ENCODE assay signal across 32 cellular contexts in the genomic region with DNA sequence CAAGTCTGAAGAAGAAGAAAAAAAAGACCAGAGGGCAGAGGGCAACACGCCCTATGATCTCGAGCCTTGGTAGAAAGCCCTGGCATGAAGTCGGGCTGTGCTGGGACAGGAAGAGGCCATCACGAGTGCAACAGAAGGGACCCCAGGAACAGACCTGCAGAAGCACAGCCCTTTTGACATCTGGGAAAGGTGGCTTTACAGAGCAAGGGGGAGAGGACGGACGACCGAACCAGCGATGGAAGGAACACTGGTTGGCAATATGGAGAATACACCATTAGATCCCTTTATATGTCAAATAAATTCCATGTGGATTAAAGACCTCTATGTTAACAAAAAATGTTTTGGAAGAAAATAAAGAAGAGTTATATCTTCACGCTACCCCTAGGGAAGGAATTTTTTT. TPM values are rescaled to one million over a fixed set of nuclear protein-coding genes. Genes with fewer than 3 reads are reported as not detected.
"Had no signal": no experiment of that assay in that cellular context is flagged by ENCODE, and none has a peak within 500 bp of the region (broad histone marks: within the 10 kb centered on the region; RNA-seq: fewer than 3 reads in every experiment).

No MANE protein-coding gene starts in this region.

- H3K4me1 Mint-ChIP-seq: activated CD4-positive, alpha-beta memory T cell treated with anti-CD3 and anti-CD28 coated beads, Interleukin-2, amount 10 ng/mL, durations not matched to agents 7 days and 5 days; activated naive CD8-positive, alpha-beta T cell treated with anti-CD3 and anti-CD28 coated beads, Interleukin-2, amount 50 U/mL, for 24 hours had no signal

- H3K9me3 Mint-ChIP-seq: activated naive CD8-positive, alpha-beta T cell treated with anti-CD3 and anti-CD28 coated beads, Interleukin-2, amount 50 U/mL, for 24 hours; activated T-cell treated with anti-CD3 and anti-CD28 coated beads, Interleukin-2, amount 50 U/mL, for 24 hours had no signal

- ATAC-seq: activated CD4-positive, CD25-positive, alpha-beta regulatory T cell treated with anti-CD3 and anti-CD28 coated beads, Interleukin-2, amount 50 U/mL, for 24 hours; activated naive CD8-positive, alpha-beta T cell treated with anti-CD3 and anti-CD28 coated beads, Interleukin-2, amount 50 U/mL, for 24 hours had no signal

- DNase-seq: activated CD4-positive, alpha-beta memory T cell treated with anti-CD3 and anti-CD28 coated beads, Interleukin-2, amount 10 ng/mL, durations not matched to agents 7 days and 5 days; activated CD4-positive, alpha-beta T cell treated with anti-CD3 and anti-CD28 coated beads for 4 hours; activated CD4-positive, alpha-beta T cell treated with anti-CD3 and anti-CD28 coated beads, Interleukin-2, amount 50 U/mL, for 1 hour; activated CD8-positive, alpha-beta memory T cell treated with anti-CD3 and anti-CD28 coated beads for 24 hours; activated gamma-delta T cell; activated naive CD4-positive, alpha-beta T cell treated with anti-CD3 and anti-CD28 coated beads for 36 hours; activated naive CD8-positive, alpha-beta T cell treated with anti-CD3 and anti-CD28 coated beads, Interleukin-2, amount 50 U/mL, for 24 hours; activated T-cell treated with anti-CD3 and anti-CD28 coated beads, Interleukin-2, amount 50 U/mL, for 24 hours; anterior cingulate cortex; caudate nucleus; Kasumi-1; KG1; MG63; NCI-H1048; NCI-H1105 treated with DMSO at 0.1 percent for 48 hours; NCI-H1436 treated with DMSO at 0.1 percent for 48 hours; NCI-H1694 treated with DMSO at 0.1 percent for 48 hours; NCI-H2029; NCI-H510A; NCI-H526; NCI-H748 treated with DMSO at 0.1 percent for 48 hours; Right ventricle myocardium superior; SW 1271; T-helper 1 cell; T-helper 2 cell; T-helper 9 cell had no signal

- H3K4me3 ChIP-seq: MG63 had no signal

- H3K36me3 ChIP-seq: MG63 had no signal

- H3K4me3 Mint-ChIP-seq: activated CD4-positive, alpha-beta memory T cell treated with anti-CD3 and anti-CD28 coated beads, Interleukin-2, amount 10 ng/mL, durations not matched to agents 7 days and 5 days; activated naive CD4-positive, alpha-beta T cell treated with anti-CD3 and anti-CD28 coated beads for 36 hours; activated naive CD8-positive, alpha-beta T cell; activated naive CD8-positive, alpha-beta T cell treated with anti-CD3 and anti-CD28 coated beads, Interleukin-2, amount 50 U/mL, for 24 hours; activated T-cell treated with anti-CD3 and anti-CD28 coated beads, Interleukin-2, amount 50 U/mL, for 24 hours; brain had no signal

- H3K27ac Mint-ChIP-seq: activated CD4-positive, alpha-beta memory T cell treated with anti-CD3 and anti-CD28 coated beads, Interleukin-2, amount 10 ng/mL, durations not matched to agents 7 days and 5 days; activated naive CD4-positive, alpha-beta T cell treated with anti-CD3 and anti-CD28 coated beads for 36 hours; activated naive CD8-positive, alpha-beta T cell; activated naive CD8-positive, alpha-beta T cell treated with anti-CD3 and anti-CD28 coated beads, Interleukin-2, amount 50 U/mL, for 24 hours; activated T-cell treated with anti-CD3 and anti-CD28 coated beads, Interleukin-2, amount 50 U/mL, for 24 hours; activated T-helper 2 cell treated with anti-CD3 and anti-CD28 coated beads, Interferon-gamma antibody, Interleukin-2, Interleukin-4, amounts not matched to agents 10 μg/mL and 5 μg/mL and 100 μg/mL, durations not matched to agents 14 hours and 24 hours and 36 hours; brain had no signal

- H3K9me3 ChIP-seq: MG63 had no signal

RNA-seq across cellular contexts. Expression of gene KIF1A, which starts 10.7 kb away (rescaled TPM):
- total RNA-seq: bronchial epithelial cell, OCI-LY7 had no signal

RNA-seq across cellular contexts. Expression of gene AGXT, which starts 59.3 kb away (rescaled TPM):
- total RNA-seq: activated CD4-positive, alpha-beta memory T cell treated with anti-CD3 and anti-CD28 coated beads, Interleukin-2, amount 10 ng/mL, durations not matched to agents 7 days and 5 days; activated naive CD4-positive, alpha-beta T cell treated with anti-CD3 and anti-CD28 coated beads for 36 hours; activated T-helper 2 cell treated with anti-CD3 and anti-CD28 coated beads, Interferon-gamma antibody, Interleukin-2, Interleukin-4, amounts not matched to agents 10 μg/mL and 5 μg/mL and 100 μg/mL, durations not matched to agents 14 hours and 24 hours and 36 hours; bronchial epithelial cell; OCI-LY7; Right ventricle myocardium superior had no signal
